ENCODE assay signal across 27 cellular contexts in genomic region chr16:6076631-6077030, GRCh38.
"Had no signal": no experiment of that assay in that cellular context is flagged by ENCODE, and none has a peak within 500 bp of the region (broad histone marks: within the 10 kb centered on the region; RNA-seq: fewer than 3 reads in every experiment).

No MANE protein-coding gene starts in this region.

- H3K36me3 ChIP-seq: stomach, suprapubic skin, thoracic aorta, thyroid gland, tibial artery, transverse colon, upper lobe of left lung, upper lobe of right lung, uterus, vagina had no signal

- H3K36me3 Mint-ChIP-seq: stimulated activated effector memory CD8-positive, alpha-beta T cell treated with anti-CD3 and anti-CD28 coated beads, Interleukin-12 subunit alpha, Interleukin-12 subunit beta, amount 100 ng/mL, for 72 hours; stimulated activated memory B cell treated with anti-CD40 and anti-IgM and Interleukin-4, amounts not matched to agents 10 μg/mL and 1 μg/mL and 100 μg/mL, for 72 hours; stimulated activated naive B cell treated with anti-CD40 and anti-IgM and Interleukin-4, amounts not matched to agents 10 μg/mL and 1 μg/mL and 100 μg/mL, for 72 hours had no signal

- H3K4me1 Mint-ChIP-seq: stimulated activated effector memory CD8-positive, alpha-beta T cell treated with anti-CD3 and anti-CD28 coated beads, Interleukin-12 subunit alpha, Interleukin-12 subunit beta, amount 100 ng/mL, for 72 hours; stimulated activated memory B cell treated with anti-CD40 and anti-IgM and Interleukin-4, amounts not matched to agents 10 μg/mL and 1 μg/mL and 100 μg/mL, for 72 hours; stimulated activated naive B cell treated with anti-CD40 and anti-IgM and Interleukin-4, amounts not matched to agents 10 μg/mL and 1 μg/mL and 100 μg/mL, for 72 hours; stimulated activated naive CD8-positive, alpha-beta T cell treated with anti-CD3 and anti-CD28 coated beads, Interleukin-15, amount 100 ng/mL, for 72 hours had no signal

- H3K4me3 Mint-ChIP-seq: stimulated activated effector memory CD8-positive, alpha-beta T cell treated with anti-CD3 and anti-CD28 coated beads, Interleukin-12 subunit alpha, Interleukin-12 subunit beta, amount 100 ng/mL, for 72 hours; stimulated activated memory B cell treated with anti-CD40 and anti-IgM and Interleukin-4, amounts not matched to agents 10 μg/mL and 1 μg/mL and 100 μg/mL, for 72 hours; stimulated activated naive B cell treated with anti-CD40 and anti-IgM and Interleukin-4, amounts not matched to agents 10 μg/mL and 1 μg/mL and 100 μg/mL, for 72 hours; stimulated activated naive CD8-positive, alpha-beta T cell treated with anti-CD3 and anti-CD28 coated beads, Interleukin-15, amount 100 ng/mL, for 72 hours; stimulated activated naive CD8-positive, alpha-beta T cell treated with anti-CD3 and anti-CD28 coated beads, Interleukin-15, Interleukin-2, amounts not matched to agents 100 ng/mL and 50 ng/mL, for 24 hours; type B pancreatic cell had no signal

- H3K27ac ChIP-seq: stomach, suprapubic skin, testis, thoracic aorta, thyroid gland, tibial artery, transverse colon, upper lobe of left lung, upper lobe of right lung, uterus, vagina had no signal

- H3K4me1 ChIP-seq: stomach, suprapubic skin, testis, thyroid gland, tibial artery, transverse colon, upper lobe of left lung, upper lobe of right lung, uterus, vagina had no signal

- H3K9me3 Mint-ChIP-seq: type B pancreatic cell had no signal

- H3K27me3 Mint-ChIP-seq: stimulated activated memory B cell treated with anti-CD40 and anti-IgM and Interleukin-4, amounts not matched to agents 10 μg/mL and 1 μg/mL and 100 μg/mL, for 72 hours; stimulated activated naive B cell treated with anti-CD40 and anti-IgM and Interleukin-4, amounts not matched to agents 10 μg/mL and 1 μg/mL and 100 μg/mL, for 72 hours; stimulated activated naive CD8-positive, alpha-beta T cell treated with anti-CD3 and anti-CD28 coated beads, Interleukin-15, Interleukin-2, amounts not matched to agents 100 ng/mL and 50 ng/mL, for 24 hours had no signal

- DNase-seq: stimulated activated CD4-positive, alpha-beta T cell treated with anti-CD3 and anti-CD28 coated beads, Interleukin-2, amount 100 ng/mL, for 48 hours; stimulated activated CD4-positive, alpha-beta T cell treated with anti-CD3 and anti-CD28 coated beads, Interleukin-4, amount 100 ng/mL, for 1 hour; stimulated activated CD4-positive, alpha-beta T cell treated with anti-CD3 and anti-CD28 coated beads, Interleukin-4, amount 100 ng/mL, for 24 hours; stimulated activated CD4-positive, alpha-beta T cell treated with anti-CD3 and anti-CD28 coated beads, Interleukin-4, amount 100 ng/mL, for 4 hours; stimulated activated CD8-positive, alpha-beta memory T cell treated with anti-CD3 and anti-CD28 coated beads, Interleukin-4, amount 100 ng/mL, for 48 hours; stimulated activated naive B cell treated with anti-CD40 and anti-IgM and Interleukin-4, amounts not matched to agents 10 μg/mL and 1 μg/mL and 100 μg/mL, for 72 hours; stimulated activated naive CD4-positive, alpha-beta T cell; stimulated activated naive CD4-positive, alpha-beta T cell treated with Interleukin-2 at 50 U/mL for 16 hours; stimulated activated naive CD8-positive, alpha-beta T cell treated with anti-CD3 and anti-CD28 coated beads, Interleukin-15, amount 100 ng/mL, for 72 hours; stimulated activated naive CD8-positive, alpha-beta T cell treated with anti-CD3 and anti-CD28 coated beads, Interleukin-15, Interleukin-2, amounts not matched to agents 100 U/mL and 50 U/mL, for 24 hours; stomach; substantia nigra; testis; thyroid gland; tibial artery; transverse colon; trophoblast cell; upper lobe of left lung; upper lobe of right lung; uterus had no signal

- H3K27me3 ChIP-seq: stomach, suprapubic skin, testis, thyroid gland, tibial artery, transverse colon, upper lobe of left lung, upper lobe of right lung, uterus, vagina had no signal

- H3K27ac Mint-ChIP-seq: stimulated activated effector memory CD8-positive, alpha-beta T cell treated with anti-CD3 and anti-CD28 coated beads, Interleukin-12 subunit alpha, Interleukin-12 subunit beta, amount 100 ng/mL, for 72 hours; stimulated activated memory B cell treated with anti-CD40 and anti-IgM and Interleukin-4, amounts not matched to agents 10 μg/mL and 1 μg/mL and 100 μg/mL, for 72 hours; stimulated activated naive B cell treated with anti-CD40 and anti-IgM and Interleukin-4, amounts not matched to agents 10 μg/mL and 1 μg/mL and 100 μg/mL, for 72 hours; stimulated activated naive CD8-positive, alpha-beta T cell treated with anti-CD3 and anti-CD28 coated beads, Interleukin-15, amount 100 ng/mL, for 72 hours; stimulated activated naive CD8-positive, alpha-beta T cell treated with anti-CD3 and anti-CD28 coated beads, Interleukin-15, Interleukin-2, amounts not matched to agents 100 ng/mL and 50 ng/mL, for 24 hours; type B pancreatic cell had no signal

- H3K4me3 ChIP-seq: stomach, suprapubic skin, testis, thoracic aorta, thyroid gland, tibial artery, transverse colon, upper lobe of left lung, upper lobe of right lung, uterus, vagina had no signal

- H3K9me3 ChIP-seq: testis, thoracic aorta, thyroid gland, tibial artery, transverse colon, upper lobe of left lung, upper lobe of right lung, uterus, vagina had no signal
